In genomic region chr14:69643430-69644200, GRCh38 we compare ENCODE assay signal across 1 cellular context.
A peak's percentile ranks its signal among the peaks of the same experiment; 100 is the strongest.
TF ChIP-seq lines count a peak whose summit lies in the region.

No MANE protein-coding gene starts in this region.

TF ChIP-seq in HepG2, 621 proteins besides CTCF, POLR2A, EP300 and RAD21 (continued from another document and continues in another):
- peak; percentile 62 for TF ChIP-seq ARID5B (CRISPR knock-in tag; IDR thresholded peaks at IDR 0.05)
- peak; percentile 41; the same call in 1 of the 2 replicates for TF ChIP-seq TFAP4 (IDR thresholded peaks at IDR 0.05; ENCODE audit: borderline replicate concordance, low read depth)
- 0 out of 4 replicates have a peak, but pooled peaks of 1 of the 2 experiments have one; percentile 4 for TF ChIP-seq KLF16 (CRISPR knock-in tag; IDR thresholded peaks at IDR 0.05)
- no peak for TF ChIP-seq CREBL2 (CRISPR knock-in tag; IDR thresholded peaks at IDR 0.05; ENCODE audit: borderline replicate concordance)
- no peak for TF ChIP-seq CREB1 (IDR thresholded peaks at IDR 0.05)
- TF ChIP-seq CREB1 (CRISPR knock-in tag; IDR thresholded peaks at IDR 0.05) = 0 out of 2 replicates have a peak, but pooled peaks have one; percentile 26
- peak; percentile 61 for TF ChIP-seq SAP130 (CRISPR knock-in tag; IDR thresholded peaks at IDR 0.05; ENCODE audit: low read depth)
- peak; percentile 60; the same call in 1 of the 2 replicates for TF ChIP-seq NFIC (IDR thresholded peaks at IDR 0.05; ENCODE audit: low read length)
- 0 out of 2 replicates have a peak, but pooled peaks have one; percentile 18 for TF ChIP-seq BCL6 (CRISPR knock-in tag; IDR thresholded peaks at IDR 0.05)
- TF ChIP-seq MXI1 (IDR thresholded peaks at IDR 0.05; ENCODE audit: borderline replicate concordance, low read depth, low read length) = peak; percentile 30; the same call in 1 of the 3 replicates
- TF ChIP-seq HNF4A (CRISPR knock-in tag; IDR thresholded peaks at IDR 0.05) = peak; percentile 22; the same call in 1 of the 2 replicates
- TF ChIP-seq ZNF614 (CRISPR knock-in tag; IDR thresholded peaks at IDR 0.05; ENCODE audit: borderline replicate concordance) = 0 out of 2 replicates have a peak, but pooled peaks have one; percentile 41
- TF ChIP-seq JUNB (CRISPR knock-in tag; IDR thresholded peaks at IDR 0.05; ENCODE audit: borderline replicate concordance) = peak; percentile 64; the same call in 1 of the 2 replicates
- peak; percentile 27; the same call in 1 of the 2 replicates for TF ChIP-seq ZFX (CRISPR knock-in tag; IDR thresholded peaks at IDR 0.05; ENCODE audit: low read depth)
- TF ChIP-seq HBP1 (CRISPR knock-in tag; IDR thresholded peaks at IDR 0.05; ENCODE audit: low read depth) = 0 out of 2 replicates have a peak, but pooled peaks have one; percentile 32
- TF ChIP-seq ZBTB20 (CRISPR knock-in tag; IDR thresholded peaks at IDR 0.05; ENCODE audit: borderline replicate concordance, low read depth) = no peak
- TF ChIP-seq BHLHE40 (IDR thresholded peaks at IDR 0.05; ENCODE audit: low read length) = peak; percentile 39; the same call in 1 of the 2 replicates
- no peak for TF ChIP-seq ZNF770 (CRISPR knock-in tag; IDR thresholded peaks at IDR 0.05)
- no peak for TF ChIP-seq HOXA5 (CRISPR knock-in tag; IDR thresholded peaks at IDR 0.05)
- peak; percentile 65 for TF ChIP-seq XRCC5 (optimal IDR thresholded peaks at IDR 0.05; ENCODE audit: low read length)
- TF ChIP-seq THAP11 (CRISPR knock-in tag; IDR thresholded peaks at IDR 0.05) = peak; percentile 16; the same call in 1 of the 2 replicates
- TF ChIP-seq HMG20A (CRISPR knock-in tag; IDR thresholded peaks at IDR 0.05; ENCODE audit: borderline replicate concordance) = peak; percentile 44; the same call in 1 of the 2 replicates
- 0 out of 2 replicates have a peak, but pooled peaks have one; percentile 25 for TF ChIP-seq ZNF331 (CRISPR knock-in tag; IDR thresholded peaks at IDR 0.05)
- TF ChIP-seq ATF4 (CRISPR knock-in tag; IDR thresholded peaks at IDR 0.05) = 0 out of 4 replicates have a peak, but pooled peaks of 1 of the 2 experiments have one; percentile 31
- peak; percentile 44; the same call in 1 of the 2 replicates for TF ChIP-seq ZNF644 (CRISPR knock-in tag; IDR thresholded peaks at IDR 0.05; ENCODE audit: low read depth)
- TF ChIP-seq ELF3 (CRISPR knock-in tag; IDR thresholded peaks at IDR 0.05) = 0 out of 2 replicates have a peak, but pooled peaks have one; percentile 11
- TF ChIP-seq SOX6 (IDR thresholded peaks at IDR 0.05) = no peak
- 0 out of 2 replicates have a peak, but pooled peaks have one; percentile 18 for TF ChIP-seq SOX6 (CRISPR knock-in tag; IDR thresholded peaks at IDR 0.05)
- no peak for TF ChIP-seq AHR (CRISPR knock-in tag; IDR thresholded peaks at IDR 0.05)
- peak; percentile 56; the same call in 1 of the 2 replicates for TF ChIP-seq PHF21A (CRISPR knock-in tag; IDR thresholded peaks at IDR 0.05)
- TF ChIP-seq RARA (CRISPR knock-in tag; IDR thresholded peaks at IDR 0.05) = 0 out of 2 replicates have a peak, but pooled peaks have one; percentile 20
- TF ChIP-seq ETV5 (CRISPR knock-in tag; IDR thresholded peaks at IDR 0.05; ENCODE audit: borderline replicate concordance) = peak; percentile 43; the same call in 1 of the 2 replicates
- 0 out of 2 replicates have a peak, but pooled peaks have one; percentile 37 for TF ChIP-seq ZNF317 (CRISPR knock-in tag; IDR thresholded peaks at IDR 0.05)
- peak; percentile 64 for TF ChIP-seq FOXA3 (CRISPR knock-in tag; IDR thresholded peaks at IDR 0.05)
- TF ChIP-seq TFE3 (CRISPR knock-in tag; IDR thresholded peaks at IDR 0.05) = peak; percentile 81
- TF ChIP-seq TEAD3 (CRISPR knock-in tag; optimal IDR thresholded peaks at IDR 0.05; ENCODE audit: borderline replicate concordance) = peak; percentile 35
- no peak for TF ChIP-seq SMC3 (IDR thresholded peaks at IDR 0.05; ENCODE audit: low read length)
- TF ChIP-seq RXRB (CRISPR knock-in tag; IDR thresholded peaks at IDR 0.05; ENCODE audit: borderline replicate concordance) = 0 out of 2 replicates have a peak, but pooled peaks have one; percentile 41
- TF ChIP-seq SKIL (CRISPR knock-in tag; IDR thresholded peaks at IDR 0.05; ENCODE audit: borderline replicate concordance) = peak; percentile 52; the same call in 1 of the 2 replicates
